Comparison of ENCODE assay signal across 1 cellular context in the genomic region with DNA sequence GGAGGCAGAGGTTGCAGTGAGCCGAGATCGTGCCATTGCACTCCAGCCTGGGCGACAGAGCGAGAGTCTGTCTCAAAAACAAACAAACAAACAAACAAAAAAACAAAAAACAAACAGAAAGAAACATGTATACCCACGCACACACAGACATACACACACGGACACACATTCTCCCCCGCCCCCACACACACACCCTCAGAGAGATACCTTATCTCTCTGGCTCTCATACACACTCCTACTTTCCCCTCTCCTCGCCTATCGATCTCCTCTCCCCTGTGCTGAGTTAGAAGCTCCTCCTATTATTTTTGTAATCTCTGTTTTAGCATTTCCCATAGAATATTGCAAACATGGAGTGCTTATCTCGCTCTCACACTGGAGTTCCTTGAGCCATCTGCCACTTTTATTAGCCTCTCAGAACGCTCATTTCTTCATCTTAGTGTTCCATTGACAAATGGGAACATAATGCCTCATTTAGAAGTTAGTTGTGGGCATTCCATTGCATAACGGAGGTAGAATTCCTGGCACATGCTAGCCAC.
TF ChIP-seq lines count a peak whose summit lies in the region.

No MANE protein-coding gene starts in this region.

TF ChIP-seq in HEK293, 187 proteins besides CTCF, POLR2A, EP300 and RAD21 (continued from another document):
- TF ChIP-seq, protein P1, sequence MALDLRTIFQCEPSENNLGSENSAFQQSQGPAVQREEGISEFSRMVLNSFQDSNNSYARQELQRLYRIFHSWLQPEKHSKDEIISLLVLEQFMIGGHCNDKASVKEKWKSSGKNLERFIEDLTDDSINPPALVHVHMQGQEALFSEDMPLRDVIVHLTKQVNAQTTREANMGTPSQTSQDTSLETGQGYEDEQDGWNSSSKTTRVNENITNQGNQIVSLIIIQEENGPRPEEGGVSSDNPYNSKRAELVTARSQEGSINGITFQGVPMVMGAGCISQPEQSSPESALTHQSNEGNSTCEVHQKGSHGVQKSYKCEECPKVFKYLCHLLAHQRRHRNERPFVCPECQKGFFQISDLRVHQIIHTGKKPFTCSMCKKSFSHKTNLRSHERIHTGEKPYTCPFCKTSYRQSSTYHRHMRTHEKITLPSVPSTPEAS (tag by site-specific recombination; IDR thresholded peaks at IDR 0.05): peak; percentile 50
